ENCODE assay signal across 28 cellular contexts in the genomic region with DNA sequence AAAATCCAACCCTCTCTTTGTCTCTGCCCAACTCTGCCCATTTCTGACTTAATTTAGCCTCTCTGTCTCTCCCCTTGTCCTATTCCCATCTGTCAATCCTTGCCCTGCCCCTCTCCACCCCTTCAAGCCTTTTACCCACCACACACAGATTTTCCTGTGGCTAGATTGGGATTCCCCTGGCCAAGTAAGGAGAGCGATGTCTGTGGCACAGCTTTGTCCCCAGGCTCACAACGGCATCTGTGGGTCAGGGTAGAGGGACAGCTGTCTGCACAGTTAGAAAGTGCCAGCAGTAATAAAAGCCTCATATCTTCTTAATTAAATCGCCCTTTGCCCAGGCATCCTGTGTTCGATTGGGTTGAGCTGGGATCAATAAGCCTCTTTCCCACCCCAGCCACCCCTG. TPM values are rescaled to one million over a fixed set of nuclear protein-coding genes. Genes with fewer than 3 reads are reported as not detected.
"Had no signal": no experiment of that assay in that cellular context is flagged by ENCODE, and none has a peak within 500 bp of the region (broad histone marks: within the 10 kb centered on the region; RNA-seq: fewer than 3 reads in every experiment).

No MANE protein-coding gene starts in this region.

- H3K9ac ChIP-seq: KMS-11, SK-N-SH had no signal

- DNase-seq: activated CD4-positive, alpha-beta T cell treated with anti-CD3 and anti-CD28 coated beads for 48 hours; activated CD4-positive, alpha-beta T cell treated with anti-CD3 and anti-CD28 coated beads, Interleukin-2, amount 50 U/mL, for 48 hours; activated CD4-positive, CD25-positive, alpha-beta regulatory T cell treated with anti-CD3 and anti-CD28 coated beads, Interleukin-2, amount 50 U/mL, for 72 hours; activated CD8-positive, alpha-beta memory T cell treated with anti-CD3 and anti-CD28 coated beads, Interleukin-2, amount 10 ng/mL, durations not matched to agents 7 days and 5 days; activated effector memory CD4-positive, alpha-beta T cell treated with Interleukin-2 at 50 U/mL for 16 hours; activated naive CD4-positive, alpha-beta T cell; activated naive CD8-positive, alpha-beta T cell treated with anti-CD3 and anti-CD28 coated beads, Interleukin-2, amount 50 U/mL, for 24 hours; activated T-cell treated with anti-CD3 and anti-CD28 coated beads, Interleukin-2, amount 50 U/mL, for 24 hours; amniotic stem cell; brain microvascular endothelial cell; NCI-H1092; NCI-H1436; NCI-H1694 treated with DMSO at 0.1 percent for 48 hours; NCI-H2029 treated with DMSO at 0.1 percent for 48 hours; NCI-H345; NCI-H510A; NCI-H526 treated with DMSO at 0.1 percent for 48 hours; NCI-H82; SK-N-SH had no signal

- H3K9me3 ChIP-seq: ascending aorta, SK-N-SH had no signal

- H3K36me3 ChIP-seq: ascending aorta, brain microvascular endothelial cell had no signal

- H3K36me3 Mint-ChIP-seq: activated CD8-positive, alpha-beta memory T cell treated with anti-CD3 and anti-CD28 coated beads, Interleukin-2, amount 10 ng/mL, durations not matched to agents 7 days and 5 days; WTC11 had no signal

- H3K4me2 ChIP-seq: KMS-11, SK-N-SH had no signal

- H3K4me3 ChIP-seq: ascending aorta had no signal

- H3K9me3 Mint-ChIP-seq: activated naive CD4-positive, alpha-beta T cell treated with anti-CD3 and anti-CD28 coated beads, Interleukin-2, amount 50 U/mL, for 72 hours; activated naive CD8-positive, alpha-beta T cell treated with anti-CD3 and anti-CD28 coated beads, Interleukin-2, amount 50 U/mL, for 24 hours; activated T-cell treated with anti-CD3 and anti-CD28 coated beads, Interleukin-2, amount 50 U/mL, for 24 hours; activated T-helper 1 cell treated with anti-CD3 and anti-CD28 coated beads, Interleukin-12 subunit alpha, Interleukin-12 subunit beta, Interleukin-2, Interleukin-4 antibody, amounts not matched to agents 30 ng/mL and 10 ng/mL and 1 ng/mL, durations not matched to agents 14 hours and 24 hours and 36 hours; WTC11 had no signal

- ATAC-seq: activated CD8-positive, alpha-beta memory T cell treated with anti-CD3 and anti-CD28 coated beads, Interleukin-2, amount 10 ng/mL, durations not matched to agents 7 days and 5 days; activated naive CD4-positive, alpha-beta T cell treated with anti-CD3 and anti-CD28 coated beads, Interleukin-2, amount 50 U/mL, for 72 hours; activated naive CD8-positive, alpha-beta T cell treated with anti-CD3 and anti-CD28 coated beads, Interleukin-2, amount 50 U/mL, for 24 hours; WTC11 had no signal

- H3K4me3 Mint-ChIP-seq: activated CD8-positive, alpha-beta memory T cell treated with anti-CD3 and anti-CD28 coated beads, Interleukin-2, amount 10 ng/mL, durations not matched to agents 7 days and 5 days; activated naive CD8-positive, alpha-beta T cell treated with anti-CD3 and anti-CD28 coated beads, Interleukin-2, amount 50 U/mL, for 24 hours had no signal

- H3K27ac Mint-ChIP-seq: activated CD8-positive, alpha-beta memory T cell treated with anti-CD3 and anti-CD28 coated beads, Interleukin-2, amount 10 ng/mL, durations not matched to agents 7 days and 5 days; activated naive CD4-positive, alpha-beta T cell treated with anti-CD3 and anti-CD28 coated beads, Interleukin-2, amount 50 U/mL, for 72 hours; activated naive CD8-positive, alpha-beta T cell treated with anti-CD3 and anti-CD28 coated beads, Interleukin-2, amount 50 U/mL, for 24 hours; activated T-cell treated with anti-CD3 and anti-CD28 coated beads, Interleukin-2, amount 50 U/mL, for 24 hours; activated T-helper 1 cell treated with anti-CD3 and anti-CD28 coated beads, Interleukin-12 subunit alpha, Interleukin-12 subunit beta, Interleukin-2, Interleukin-4 antibody, amounts not matched to agents 30 ng/mL and 10 ng/mL and 1 ng/mL, durations not matched to agents 14 hours and 24 hours and 36 hours; WTC11 had no signal

- H3K27ac ChIP-seq: ascending aorta, brain microvascular endothelial cell, KMS-11 had no signal

RNA-seq across cellular contexts. Expression of a gene that starts 1.3 kb away (rescaled TPM):
- total RNA-seq: activated CD8-positive, alpha-beta memory T cell treated with anti-CD3 and anti-CD28 coated beads, Interleukin-2, amount 10 ng/mL, durations not matched to agents 7 days and 5 days; activated naive CD4-positive, alpha-beta T cell treated with anti-CD3 and anti-CD28 coated beads, Interleukin-2, amount 50 U/mL, for 72 hours; activated T-helper 1 cell treated with anti-CD3 and anti-CD28 coated beads, Interleukin-12 subunit alpha, Interleukin-12 subunit beta, Interleukin-2, Interleukin-4 antibody, amounts not matched to agents 30 ng/mL and 10 ng/mL and 1 ng/mL, durations not matched to agents 14 hours and 24 hours and 36 hours; ascending aorta; MCF 10A; OCI-LY7; RPMI7951; T-helper 1 cell treated with Interleukin-12 subunit alpha and Interleukin-12 subunit beta and Interleukin-4 antibody, amounts not matched to agents 30 ng/mL and 1 ng/mL, for 36 hours had no signal

RNA-seq across cellular contexts. Expression of a gene that starts 13.9 kb away (rescaled TPM):
- total RNA-seq: activated CD8-positive, alpha-beta memory T cell treated with anti-CD3 and anti-CD28 coated beads, Interleukin-2, amount 10 ng/mL, durations not matched to agents 7 days and 5 days; activated naive CD4-positive, alpha-beta T cell treated with anti-CD3 and anti-CD28 coated beads, Interleukin-2, amount 50 U/mL, for 72 hours; activated T-helper 1 cell treated with anti-CD3 and anti-CD28 coated beads, Interleukin-12 subunit alpha, Interleukin-12 subunit beta, Interleukin-2, Interleukin-4 antibody, amounts not matched to agents 30 ng/mL and 10 ng/mL and 1 ng/mL, durations not matched to agents 14 hours and 24 hours and 36 hours; ascending aorta; MCF 10A; OCI-LY7; T-helper 1 cell treated with Interleukin-12 subunit alpha and Interleukin-12 subunit beta and Interleukin-4 antibody, amounts not matched to agents 30 ng/mL and 1 ng/mL, for 36 hours; WTC11 had no signal
- polyA plus RNA-seq: SK-N-SH had no signal
